7 cellular contexts compared by ENCODE assay signal in genomic region chr15:68431792-68432401, GRCh38. TPM values are rescaled to one million over a fixed set of nuclear protein-coding genes. Genes with fewer than 3 reads are reported as not detected.
DNase-seq lines count a peak whose midpoint lies in the region; ATAC-seq and TF ChIP-seq lines count a peak whose summit lies in the region.

ITGA11 (minus strand) TSS chr15:68432163; CDS start chr15:68432066, 97 bp downstream.

- in situ Hi-C loops in transverse colon (cut with MboI; ENCODE audit: low pct_ligation_motif_present in 1 of 4, low pct_unique_long_range_greater_than_20kb in 1 of 4, low sequenced_read_pairs in 3 of 4) = no loop called here

- peak; percentile 76 for ATAC-seq in GM19463 (IDR thresholded peaks at IDR 0.05; ENCODE audit: unreplicated experiment)
- ATAC-seq in left lung = peak; percentile 93
- no peak for ATAC-seq in HG03097 (IDR thresholded peaks at IDR 0.05; ENCODE audit: low FRiP score, unreplicated experiment)

- H3K36me3 ChIP-seq in left lung (no peaks in the 10 kb centered on the region), transverse colon (no peaks in the 10 kb centered on the region)

- intact Hi-C loops in left lung (cut with DNase I) = no loop called here
- intact Hi-C loops in transverse colon (cut with DNase I; ENCODE audit: low total_unique reads) = no loop called here

- no peak for TF ChIP-seq POLR2A in transverse colon (IDR thresholded peaks at IDR 0.05)

- no peak for TF ChIP-seq EP300 in transverse colon (IDR thresholded peaks at IDR 0.05; ENCODE audit: low read depth)

- H3K27me3 ChIP-seq in left lung = peaks cover 39 to 82% of the 10 kb centered on the region in 2 donors
- H3K27me3 ChIP-seq in transverse colon = peaks cover 52% of the 10 kb centered on the region

- H3K4me1 ChIP-seq in left lung (peaks cover 3 to 13% of the 10 kb centered on the region in 2 donors), transverse colon (peaks cover 0 to 18% (median 12%) of the 10 kb centered on the region in 4 donors)

- no peaks in the 10 kb centered on the region for H3K9me3 ChIP-seq in left lung
- H3K9me3 ChIP-seq in transverse colon = no peaks in the 10 kb centered on the region

- TF ChIP-seq CTCF in left lung (IDR thresholded peaks at IDR 0.05) = no peak
- TF ChIP-seq CTCF in transverse colon (IDR thresholded peaks at IDR 0.05) = no peak

- H3K4me3 ChIP-seq in left lung = peak within 1 kb of the TSS; percentile 20 to 24
- peak within 1 kb of the TSS; percentile 23 to 44 (median 32) for H3K4me3 ChIP-seq in transverse colon

- H3K27ac ChIP-seq in left lung = no peak within 1 kb of the TSS
- H3K27ac ChIP-seq in transverse colon = peak within 1 kb of the TSS; percentile 26 to 58 (median 46)

- peak; percentile 68 for DNase-seq in NCI-H226
- DNase-seq in cerebellum (ENCODE audit: low spot score) = peak; percentile 17
- peak; percentile 58 to 82 for DNase-seq in left lung
- DNase-seq in transverse colon = peak; percentile 48
- DNase-seq in COLO829 (ENCODE audit: low spot score) = no peak

- WGBS in transverse colon (ENCODE audit: low coverage in 1 of 2), 2 donors = 4% methylated on average over 32 of the region's 49 CpGs; no CpG with 5 or more reads in 1 of the 2 donors

RNA-seq across cellular contexts. Expression of gene ITGA11, which starts in this region (rescaled TPM):
- total RNA-seq in cerebellum (4.2 TPM), left lung (1 to 10 TPM; 2.1 to 7.3 TPM), transverse colon (1 to 10 TPM in 2 of 4 donors, under 1 TPM in 2; 0.37 to 3.2 (median 1.1) TPM)

Comparison
In these comparisons a context has a peak if more than half of its experiments do, and no peak if none do; other contexts are left out.
1. H3K27ac ChIP-seq: peak in transverse colon (4 of 4); none in left lung (0 of 2).